20 cellular contexts compared by ENCODE assay signal in the genomic region with DNA sequence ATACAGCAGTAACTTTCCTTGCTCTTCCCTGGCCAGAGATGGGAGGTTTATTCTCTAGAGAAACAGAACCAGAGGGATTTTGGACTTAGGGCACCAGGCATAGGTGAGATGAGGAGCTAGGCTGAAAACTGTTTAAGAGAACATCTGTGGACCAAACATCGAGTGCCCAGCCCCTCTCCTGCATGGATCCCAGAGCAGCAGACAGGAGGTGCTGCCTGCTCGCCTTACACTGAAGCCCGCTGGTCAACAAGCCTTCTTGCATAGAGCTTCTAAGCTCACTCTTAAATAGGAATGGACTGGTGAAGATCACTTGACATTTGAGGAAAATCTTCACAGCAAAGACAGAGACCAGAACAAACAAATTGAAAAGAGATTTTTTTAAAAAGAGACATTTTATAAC. TPM values are rescaled to one million over a fixed set of nuclear protein-coding genes. Genes with fewer than 3 reads are reported as not detected.
"Had no signal": no experiment of that assay in that cellular context is flagged by ENCODE, and none has a peak within 500 bp of the region (broad histone marks: within the 10 kb centered on the region; RNA-seq: fewer than 3 reads in every experiment).

No MANE protein-coding gene starts in this region.

- H3K4me3 ChIP-seq: breast epithelium, dorsolateral prefrontal cortex, left lung had no signal

- H3K4me3 Mint-ChIP-seq: activated naive CD8-positive, alpha-beta T cell treated with anti-CD3 and anti-CD28 coated beads, Interleukin-2, amount 50 U/mL, for 24 hours; activated T-helper 1 cell treated with anti-CD3 and anti-CD28 coated beads, Interleukin-12 subunit alpha, Interleukin-12 subunit beta, Interleukin-2, Interleukin-4 antibody, amounts not matched to agents 30 ng/mL and 10 ng/mL and 1 ng/mL, durations not matched to agents 14 hours and 24 hours and 36 hours; naive thymus-derived CD4-positive, alpha-beta T cell; stimulated activated naive CD8-positive, alpha-beta T cell treated with anti-CD3 and anti-CD28 coated beads, Interleukin-15, Interleukin-2, amounts not matched to agents 100 ng/mL and 50 ng/mL, for 24 hours; T-helper 2 cell treated with Interferon-gamma antibody and Interleukin-4, amounts not matched to agents 5 μg/mL and 100 μg/mL, for 36 hours; type B pancreatic cell had no signal

- H3K9me3 Mint-ChIP-seq: activated naive CD8-positive, alpha-beta T cell treated with anti-CD3 and anti-CD28 coated beads, Interleukin-2, amount 50 U/mL, for 24 hours; activated T-helper 1 cell treated with anti-CD3 and anti-CD28 coated beads, Interleukin-12 subunit alpha, Interleukin-12 subunit beta, Interleukin-2, Interleukin-4 antibody, amounts not matched to agents 30 ng/mL and 10 ng/mL and 1 ng/mL, durations not matched to agents 14 hours and 24 hours and 36 hours; naive thymus-derived CD4-positive, alpha-beta T cell; stimulated activated naive CD8-positive, alpha-beta T cell treated with anti-CD3 and anti-CD28 coated beads, Interleukin-15, Interleukin-2, amounts not matched to agents 100 ng/mL and 50 ng/mL, for 24 hours; T-helper 2 cell treated with Interferon-gamma antibody and Interleukin-4, amounts not matched to agents 5 μg/mL and 100 μg/mL, for 36 hours; type B pancreatic cell had no signal

- H3K36me3 ChIP-seq: breast epithelium, left lung had no signal

- H3K4me1 ChIP-seq: breast epithelium, left lung had no signal

- H3K27ac ChIP-seq: breast epithelium, dorsolateral prefrontal cortex, left lung had no signal

- H3K9me3 ChIP-seq: breast epithelium, left lung had no signal

- H3K27me3 Mint-ChIP-seq: activated naive CD8-positive, alpha-beta T cell treated with anti-CD3 and anti-CD28 coated beads, Interleukin-2, amount 50 U/mL, for 24 hours; naive thymus-derived CD4-positive, alpha-beta T cell; stimulated activated naive CD8-positive, alpha-beta T cell treated with anti-CD3 and anti-CD28 coated beads, Interleukin-15, Interleukin-2, amounts not matched to agents 100 ng/mL and 50 ng/mL, for 24 hours had no signal

- H3K27ac Mint-ChIP-seq: activated naive CD8-positive, alpha-beta T cell treated with anti-CD3 and anti-CD28 coated beads, Interleukin-2, amount 50 U/mL, for 24 hours; activated T-helper 1 cell treated with anti-CD3 and anti-CD28 coated beads, Interleukin-12 subunit alpha, Interleukin-12 subunit beta, Interleukin-2, Interleukin-4 antibody, amounts not matched to agents 30 ng/mL and 10 ng/mL and 1 ng/mL, durations not matched to agents 14 hours and 24 hours and 36 hours; T-helper 2 cell treated with Interferon-gamma antibody and Interleukin-4, amounts not matched to agents 5 μg/mL and 100 μg/mL, for 36 hours; type B pancreatic cell had no signal

- ATAC-seq: activated CD4-positive, CD25-positive, alpha-beta regulatory T cell treated with anti-CD3 and anti-CD28 coated beads, Interleukin-2, amount 50 U/mL, for 24 hours; activated naive CD8-positive, alpha-beta T cell treated with anti-CD3 and anti-CD28 coated beads, Interleukin-2, amount 50 U/mL, for 24 hours; left lung; naive thymus-derived CD4-positive, alpha-beta T cell; right cardiac atrium had no signal

- H3K36me3 Mint-ChIP-seq: type B pancreatic cell had no signal

- DNase-seq: activated CD4-positive, alpha-beta T cell treated with anti-CD3 and anti-CD28 coated beads, Interleukin-2, amount 50 U/mL, for 1 hour; activated CD8-positive, alpha-beta memory T cell treated with anti-CD3 and anti-CD28 coated beads for 24 hours; activated naive CD4-positive, alpha-beta T cell; activated naive CD8-positive, alpha-beta T cell treated with anti-CD3 and anti-CD28 coated beads, Interleukin-2, amount 50 U/mL, for 24 hours; aorta; dorsolateral prefrontal cortex; erythroblast; left lung; mammary epithelial cell; naive thymus-derived CD4-positive, alpha-beta T cell; right cardiac atrium; small intestine; stimulated activated CD4-positive, alpha-beta T cell treated with anti-CD3 and anti-CD28 coated beads, Interleukin-4, amount 100 ng/mL, for 24 hours; stimulated activated CD8-positive, alpha-beta memory T cell treated with anti-CD3 and anti-CD28 coated beads, Interleukin-4, amount 100 ng/mL, for 48 hours had no signal

- H3K27me3 ChIP-seq: breast epithelium, left lung had no signal

RNA-seq across cellular contexts. Expression of a gene that starts 41.2 kb away (rescaled TPM):
- total RNA-seq: mammary epithelial cell had no signal
